Comparison of ENCODE assay signal across 1 cellular context in the genomic region with DNA sequence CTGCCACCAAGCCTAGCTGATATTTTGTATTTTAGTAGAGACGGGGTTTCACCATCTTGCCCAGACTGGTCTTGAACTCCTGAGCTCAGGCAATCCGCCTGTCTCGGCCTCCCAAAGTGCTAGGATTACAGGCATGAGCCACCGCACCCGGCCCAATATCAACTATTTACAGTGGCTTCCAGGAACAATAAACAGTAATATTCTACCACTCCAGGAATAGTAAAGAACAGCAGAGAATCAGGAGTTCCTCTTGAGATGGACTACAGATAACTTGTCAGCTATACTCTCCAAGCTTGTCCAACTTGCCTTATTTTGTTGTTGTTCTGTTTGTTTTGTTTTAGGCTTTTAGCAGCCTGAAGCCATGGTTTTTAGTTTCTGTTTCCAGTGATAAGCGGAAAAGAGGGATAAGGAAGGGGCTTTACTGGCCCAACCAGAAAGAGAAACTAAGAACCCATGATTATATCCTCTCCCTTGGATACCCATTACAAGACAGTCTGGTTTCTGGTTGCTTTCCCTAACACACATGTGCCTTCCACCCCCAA.
TF ChIP-seq lines count a peak whose summit lies in the region.

No MANE protein-coding gene starts in this region.

TF ChIP-seq in GM12878, 131 proteins besides CTCF, POLR2A, EP300 and RAD21:
- TF ChIP-seq TCF3 (IDR thresholded peaks at IDR 0.05; ENCODE audit: borderline replicate concordance, insufficient read depth, low read depth, low read length) (no peak), MEF2A (IDR thresholded peaks at IDR 0.05; ENCODE audit: insufficient read depth, low read depth, low read length) (no peak), GABPA (IDR thresholded peaks at IDR 0.05; ENCODE audit: low read depth) (no peak)
